34 cellular contexts compared by ENCODE assay signal in the genomic region with DNA sequence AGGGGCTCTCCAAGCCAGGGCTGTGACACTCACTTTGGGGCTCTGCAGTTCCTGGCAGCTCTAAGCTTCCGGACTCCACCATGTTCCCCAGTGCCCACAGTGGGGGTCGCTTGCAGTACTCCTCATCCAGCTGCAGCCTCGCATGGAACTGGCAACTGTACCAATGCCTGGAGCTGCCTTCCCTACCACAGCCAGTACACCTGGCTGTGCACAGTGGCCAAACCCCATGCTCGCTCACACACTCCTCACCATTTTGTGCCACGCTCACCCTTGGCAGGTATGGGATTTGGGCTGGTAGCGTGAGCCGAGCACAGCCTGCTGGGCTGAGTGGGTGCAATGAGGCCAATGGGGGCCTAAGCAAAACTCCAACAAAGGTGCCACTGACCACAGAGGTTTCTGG.
"Had no signal": no experiment of that assay in that cellular context is flagged by ENCODE, and none has a peak within 500 bp of the region (broad histone marks: within the 10 kb centered on the region; RNA-seq: fewer than 3 reads in every experiment).

No MANE protein-coding gene starts in this region.

- H3K9me3 Mint-ChIP-seq: activated naive CD4-positive, alpha-beta T cell treated with anti-CD3 and anti-CD28 coated beads, Interleukin-2, amount 10 ng/mL, durations not matched to agents 7 days and 5 days; activated naive CD8-positive, alpha-beta T cell treated with anti-CD3 and anti-CD28 coated beads, Interleukin-2, amount 50 U/mL, for 24 hours; T-helper 1 cell treated with Interleukin-12 subunit alpha and Interleukin-12 subunit beta and Interleukin-4 antibody, amounts not matched to agents 30 μg/mL and 1 μg/mL, for 36 hours; T-helper 2 cell treated with Interferon-gamma antibody and Interleukin-4, amounts not matched to agents 5 μg/mL and 100 μg/mL, for 36 hours had no signal

- DNase-seq: activated B cell treated with CpG ODN at 0.5 μM for 24 hours; activated CD4-positive, alpha-beta memory T cell treated with anti-CD3 and anti-CD28 coated beads, Interleukin-2, amount 10 ng/mL, durations not matched to agents 7 days and 5 days; activated CD4-positive, alpha-beta T cell treated with anti-CD3 and anti-CD28 coated beads for 4 hours; activated CD4-positive, alpha-beta T cell treated with anti-CD3 and anti-CD28 coated beads, Interleukin-2, amount 50 U/mL, for 1 hour; activated CD4-positive, CD25-positive, alpha-beta regulatory T cell treated with anti-CD3 and anti-CD28 coated beads, Interleukin-2, amount 50 U/mL, for 72 hours; activated CD8-positive, alpha-beta memory T cell treated with anti-CD3 and anti-CD28 coated beads for 24 hours; activated CD8-positive, alpha-beta memory T cell treated with anti-CD3 and anti-CD28 coated beads, Interleukin-2, amount 10 ng/mL, durations not matched to agents 7 days and 5 days; activated CD8-positive, alpha-beta memory T cell treated with anti-CD3 and anti-CD28 coated beads, Interleukin-2, amount 50 U/mL, for 48 hours; activated effector memory CD4-positive, alpha-beta T cell treated with Interleukin-2 at 50 U/mL for 16 hours; activated naive CD4-positive, alpha-beta T cell treated with anti-CD3 and anti-CD28 coated beads, Interleukin-2, amount 10 ng/mL, durations not matched to agents 7 days and 5 days; activated naive CD8-positive, alpha-beta T cell treated with anti-CD3 and anti-CD28 coated beads, Interleukin-2, amount 50 U/mL, for 24 hours; activated T-cell treated with anti-CD3 and anti-CD28 coated beads, Interleukin-2, amount 50 U/mL, for 48 hours; anterior cingulate cortex; brain microvascular endothelial cell; NCI-H1105; NCI-H1417 treated with DMSO at 0.1 percent for 48 hours; NCI-H1930; NCI-H2081 treated with DMSO at 0.1 percent for 48 hours; NCI-H226; NCI-H446 treated with DMSO at 0.1 percent for 48 hours; NCI-H524; NCI-H69; NCI-H82; PC-3; RPMI8226; SHP77 treated with DMSO at 0.1 percent for 48 hours; SK-N-SH had no signal

- H3K4me3 ChIP-seq: Peyer's patch, SJSA1 had no signal

- H3K27ac ChIP-seq: brain microvascular endothelial cell, KMS-11, Peyer's patch, SJSA1, VCaP had no signal

- H3K4me1 Mint-ChIP-seq: activated B cell treated with CpG ODN at 0.5 μM for 24 hours; activated CD4-positive, alpha-beta memory T cell treated with anti-CD3 and anti-CD28 coated beads, Interleukin-2, amount 10 ng/mL, durations not matched to agents 7 days and 5 days; activated CD8-positive, alpha-beta memory T cell treated with anti-CD3 and anti-CD28 coated beads, Interleukin-2, amount 10 ng/mL, durations not matched to agents 7 days and 5 days; activated naive CD4-positive, alpha-beta T cell treated with anti-CD3 and anti-CD28 coated beads, Interleukin-2, amount 10 ng/mL, durations not matched to agents 7 days and 5 days; activated naive CD8-positive, alpha-beta T cell treated with anti-CD3 and anti-CD28 coated beads, Interleukin-2, amount 50 U/mL, for 24 hours had no signal

- H3K36me3 Mint-ChIP-seq: activated CD8-positive, alpha-beta memory T cell treated with anti-CD3 and anti-CD28 coated beads, Interleukin-2, amount 10 ng/mL, durations not matched to agents 7 days and 5 days; activated naive CD4-positive, alpha-beta T cell treated with anti-CD3 and anti-CD28 coated beads, Interleukin-2, amount 10 ng/mL, durations not matched to agents 7 days and 5 days; activated naive CD8-positive, alpha-beta T cell had no signal

- ATAC-seq: activated CD8-positive, alpha-beta memory T cell treated with anti-CD3 and anti-CD28 coated beads, Interleukin-2, amount 10 ng/mL, durations not matched to agents 7 days and 5 days; activated naive CD8-positive, alpha-beta T cell treated with anti-CD3 and anti-CD28 coated beads, Interleukin-2, amount 50 U/mL, for 24 hours; PC-3 had no signal

- H3K4me3 Mint-ChIP-seq: activated B cell treated with CpG ODN at 0.5 μM for 24 hours; activated CD4-positive, alpha-beta memory T cell treated with anti-CD3 and anti-CD28 coated beads, Interleukin-2, amount 10 ng/mL, durations not matched to agents 7 days and 5 days; activated CD8-positive, alpha-beta memory T cell treated with anti-CD3 and anti-CD28 coated beads, Interleukin-2, amount 10 ng/mL, durations not matched to agents 7 days and 5 days; activated naive CD4-positive, alpha-beta T cell treated with anti-CD3 and anti-CD28 coated beads, Interleukin-2, amount 10 ng/mL, durations not matched to agents 7 days and 5 days; activated naive CD8-positive, alpha-beta T cell; activated naive CD8-positive, alpha-beta T cell treated with anti-CD3 and anti-CD28 coated beads, Interleukin-2, amount 50 U/mL, for 24 hours; T-helper 1 cell treated with Interleukin-12 subunit alpha and Interleukin-12 subunit beta and Interleukin-4 antibody, amounts not matched to agents 30 μg/mL and 1 μg/mL, for 36 hours; T-helper 2 cell treated with Interferon-gamma antibody and Interleukin-4, amounts not matched to agents 5 μg/mL and 100 μg/mL, for 36 hours had no signal

- H3K36me3 ChIP-seq: brain microvascular endothelial cell, Peyer's patch, SJSA1 had no signal

- H3K27me3 ChIP-seq: brain microvascular endothelial cell, Peyer's patch, SJSA1 had no signal

- H3K27ac Mint-ChIP-seq: activated B cell treated with CpG ODN at 0.5 μM for 24 hours; activated CD4-positive, alpha-beta memory T cell treated with anti-CD3 and anti-CD28 coated beads, Interleukin-2, amount 10 ng/mL, durations not matched to agents 7 days and 5 days; activated CD8-positive, alpha-beta memory T cell treated with anti-CD3 and anti-CD28 coated beads, Interleukin-2, amount 10 ng/mL, durations not matched to agents 7 days and 5 days; activated naive CD4-positive, alpha-beta T cell treated with anti-CD3 and anti-CD28 coated beads, Interleukin-2, amount 10 ng/mL, durations not matched to agents 7 days and 5 days; activated naive CD8-positive, alpha-beta T cell; activated naive CD8-positive, alpha-beta T cell treated with anti-CD3 and anti-CD28 coated beads, Interleukin-2, amount 50 U/mL, for 24 hours; T-helper 1 cell treated with Interleukin-12 subunit alpha and Interleukin-12 subunit beta and Interleukin-4 antibody, amounts not matched to agents 30 μg/mL and 1 μg/mL, for 36 hours; T-helper 2 cell treated with Interferon-gamma antibody and Interleukin-4, amounts not matched to agents 5 μg/mL and 100 μg/mL, for 36 hours had no signal

- H3K9me3 ChIP-seq: Peyer's patch, SJSA1, SK-N-SH had no signal

- H3K27me3 Mint-ChIP-seq: activated B cell treated with CpG ODN at 0.5 μM for 24 hours; activated CD4-positive, alpha-beta memory T cell treated with anti-CD3 and anti-CD28 coated beads, Interleukin-2, amount 10 ng/mL, durations not matched to agents 7 days and 5 days; activated CD8-positive, alpha-beta memory T cell treated with anti-CD3 and anti-CD28 coated beads, Interleukin-2, amount 10 ng/mL, durations not matched to agents 7 days and 5 days; activated naive CD4-positive, alpha-beta T cell treated with anti-CD3 and anti-CD28 coated beads, Interleukin-2, amount 10 ng/mL, durations not matched to agents 7 days and 5 days; activated naive CD8-positive, alpha-beta T cell; activated naive CD8-positive, alpha-beta T cell treated with anti-CD3 and anti-CD28 coated beads, Interleukin-2, amount 50 U/mL, for 24 hours had no signal

- H3K4me1 ChIP-seq: Peyer's patch, SJSA1 had no signal

- H3K4me2 ChIP-seq: KMS-11, SK-N-SH had no signal

- H3K9ac ChIP-seq: KMS-11, SK-N-SH had no signal
